24 cellular contexts compared by ENCODE assay signal in genomic region chr2:166256902-166257301, GRCh38.
"Had no signal": no experiment of that assay in that cellular context is flagged by ENCODE, and none has a peak within 500 bp of the region (broad histone marks: within the 10 kb centered on the region; RNA-seq: fewer than 3 reads in every experiment).

No MANE protein-coding gene starts in this region.

- H3K27me3 ChIP-seq: brain microvascular endothelial cell, esophagus muscularis mucosa, foreskin keratinocyte, gastroesophageal sphincter had no signal

- H3K36me3 ChIP-seq: brain microvascular endothelial cell, esophagus muscularis mucosa, gastroesophageal sphincter had no signal

- H3K4me1 ChIP-seq: esophagus muscularis mucosa, foreskin keratinocyte, gastroesophageal sphincter had no signal

- ATAC-seq: activated CD8-positive, alpha-beta T cell treated with anti-CD3 and anti-CD28 coated beads for 36 hours; activated T-cell treated with anti-CD3 and anti-CD28 coated beads, Interleukin-2, amount 50 U/mL, for 4 hours; activated T-helper 17 cell treated with anti-CD3 and anti-CD28 coated beads, Interleukin-2, amount 50 U/mL, for 72 hours; effector memory CD8-positive, alpha-beta T cell; foreskin keratinocyte; gastroesophageal sphincter had no signal

- H3K4me3 ChIP-seq: esophagus muscularis mucosa, gastroesophageal sphincter had no signal

- H3K27ac ChIP-seq: brain microvascular endothelial cell, esophagus muscularis mucosa, foreskin keratinocyte, gastroesophageal sphincter had no signal

- H3K9me3 ChIP-seq: esophagus muscularis mucosa, gastroesophageal sphincter had no signal

- DNase-seq: activated CD4-positive, alpha-beta T cell treated with anti-CD3 and anti-CD28 coated beads for 1 hour; activated CD4-positive, alpha-beta T cell treated with anti-CD3 and anti-CD28 coated beads for 48 hours; activated CD4-positive, alpha-beta T cell treated with anti-CD3 and anti-CD28 coated beads, Interleukin-2, amount 50 U/mL, for 1 hour; activated CD4-positive, alpha-beta T cell treated with anti-CD3 and anti-CD28 coated beads, Interleukin-2, amount 50 U/mL, for 48 hours; activated CD8-positive, alpha-beta memory T cell treated with anti-CD3 and anti-CD28 coated beads for 24 hours; activated CD8-positive, alpha-beta T cell treated with anti-CD3 and anti-CD28 coated beads for 36 hours; activated effector memory CD4-positive, alpha-beta T cell treated with Interleukin-2 at 50 U/mL for 16 hours; activated gamma-delta T cell treated with Interleukin-2 at 50 U/mL for 16 hours; activated naive CD4-positive, alpha-beta T cell treated with anti-CD3 and anti-CD28 coated beads, Interleukin-2, amount 50 U/mL, for 16 hours; activated naive CD4-positive, alpha-beta T cell treated with Interleukin-2 at 50 U/mL for 16 hours; activated T-cell treated with anti-CD3 and anti-CD28 coated beads, Interleukin-2, amount 50 U/mL, for 4 hours; amniotic stem cell; anterior cingulate cortex; brain microvascular endothelial cell; cortex of kidney; dermis blood vessel endothelial cell; effector CD4-positive, alpha-beta T cell; effector memory CD8-positive, alpha-beta T cell; erythroblast; foreskin keratinocyte; T-helper 2 cell had no signal
